8 cellular contexts compared by ENCODE assay signal in the genomic region with DNA sequence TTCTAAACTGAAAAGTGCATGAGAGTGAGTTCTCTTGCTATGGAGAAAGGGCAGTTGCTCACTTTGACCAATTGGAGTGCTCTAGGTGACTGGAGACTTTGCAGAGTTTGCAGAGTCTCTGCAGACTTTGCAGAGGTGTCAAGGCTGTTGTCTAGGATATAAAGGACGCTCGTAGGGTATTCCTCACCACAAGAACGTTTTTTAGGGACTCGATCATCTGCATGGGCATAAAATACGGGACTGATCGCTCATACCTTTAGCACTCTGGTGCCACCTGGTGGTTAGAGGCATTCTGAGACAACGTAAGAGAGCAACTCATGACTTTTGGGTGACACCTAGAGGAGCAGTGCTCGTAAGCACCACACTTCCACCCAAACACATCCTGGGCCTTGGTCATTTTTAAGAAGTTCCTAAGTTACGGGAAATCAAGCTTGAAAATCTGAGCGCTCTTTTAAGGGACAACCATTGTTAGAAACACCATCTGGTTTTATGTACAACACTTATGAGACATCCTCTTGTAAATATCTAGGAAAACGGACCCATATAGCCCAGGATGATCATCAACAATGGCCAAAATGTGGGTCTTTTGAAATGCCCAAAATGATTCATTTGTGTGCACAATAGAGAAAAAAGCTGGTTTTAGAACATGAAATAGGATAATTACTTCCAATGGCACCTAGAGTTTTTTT.
A peak's percentile ranks its signal among the peaks of the same experiment; 100 is the strongest.
DNase-seq lines count a peak whose midpoint lies in the region; ATAC-seq and TF ChIP-seq lines count a peak whose summit lies in the region.

No MANE protein-coding gene starts in this region.

- ATAC-seq in HG03280 (IDR thresholded peaks at IDR 0.05; ENCODE audit: unreplicated experiment) = peak; percentile 68
- peak; percentile 96 to 97 for ATAC-seq in activated CD4-positive, CD25-positive, alpha-beta regulatory T cell treated with anti-CD3 and anti-CD28 coated beads, Interleukin-2, amount 50 U/mL, for 24 hours

- peak; percentile 92 for TF ChIP-seq CTCF in GM12874 (IDR thresholded peaks at IDR 0.05; ENCODE audit: insufficient read depth, low read depth, low read length)

- DNase-seq in NCI-H510A treated with DMSO at 0.1 percent for 48 hours (lab: John Stamatoyannopoulos, UW) (peak; percentile 70), cerebellar cortex (ENCODE audit: low spot score) (peak; percentile 95), kidney tubule cell (ENCODE audit: low spot score) (peak; percentile 91), cortex of kidney (lab: John Stamatoyannopoulos, UW) (no peak)
- DNase-seq in stimulated activated CD4-positive, alpha-beta T cell treated with anti-CD3 and anti-CD28 coated beads, Interleukin-2, amount 100 ng/mL, for 4 hours (ENCODE audit: low read depth) = peak; percentile 85
